8 cellular contexts compared by ENCODE assay signal in genomic region chr12:72346331-72346944, GRCh38.
DNase-seq lines count a peak whose midpoint lies in the region; ATAC-seq, FAIRE-seq and TF ChIP-seq lines count a peak whose summit lies in the region.

No MANE protein-coding gene starts in this region.

- H3K27ac ChIP-seq in WERI-Rb-1 (no peak overlapping the region), osteoblast (ENCODE audit: low read depth, low read length) (no peak overlapping the region)

- H3K27me3 ChIP-seq in WERI-Rb-1 (ENCODE audit: insufficient read depth, low read depth, severe bottlenecking) (no peaks in the 10 kb centered on the region), osteoblast (ENCODE audit: insufficient read depth, low read length) (no peaks in the 10 kb centered on the region)

- no peaks in the 10 kb centered on the region for H3K4me1 ChIP-seq in osteoblast (ENCODE audit: insufficient read depth, low read length)

- H3K9me3 ChIP-seq in WERI-Rb-1 (ENCODE audit: severe bottlenecking) (no peaks in the 10 kb centered on the region), osteoblast (ENCODE audit: low read depth, low read length) (no peaks in the 10 kb centered on the region)

- H3K4me2 ChIP-seq in osteoblast (ENCODE audit: insufficient read depth, low read length): no peak overlapping the region

- FAIRE-seq in D721Med (lab: Jason Lieb, UNC): peak; percentile 55

- H3K4me3 ChIP-seq in WERI-Rb-1 (ENCODE audit: low read depth, low read length) (no peak overlapping the region), foreskin fibroblast (ENCODE audit: low read depth in 1 of 2, low read length in 2 of 2) (no peak overlapping the region), osteoblast (ENCODE audit: insufficient read depth, low read length) (no peak overlapping the region)

- ATAC-seq in GM19035 (IDR thresholded peaks at IDR 0.05; ENCODE audit: unreplicated experiment) (peak; percentile 94), HG03108 (IDR thresholded peaks at IDR 0.05; ENCODE audit: unreplicated experiment) (peak; percentile 91)

- DNase-seq in D721Med (ENCODE audit: insufficient read length, low spot score) (no peak), NCI-H2081 treated with DMSO at 0.1 percent for 48 hours (lab: John Stamatoyannopoulos, UW) (peak; percentile 72), WERI-Rb-1 (peak; percentile 72), foreskin fibroblast (peak; percentile 66 to 91), osteoblast (ENCODE audit: insufficient read length, low spot score, missing footprints) (peak; percentile 14), OCI-M2 (lab: John Stamatoyannopoulos, UW; ENCODE audit: unreplicated experiment) (no peak)

- no peaks in the 10 kb centered on the region for H3K79me2 ChIP-seq in osteoblast (ENCODE audit: insufficient read depth, low read length)

- H2AFZ ChIP-seq in osteoblast (ENCODE audit: low read length): no peak overlapping the region

- TF ChIP-seq CTCF in D721Med (IDR thresholded peaks at IDR 0.05; ENCODE audit: insufficient read depth, missing control alignments) (peak; percentile 63), WERI-Rb-1 (IDR thresholded peaks at IDR 0.05; ENCODE audit: low read depth, low read length) (peak; percentile 71), foreskin fibroblast (IDR thresholded peaks at IDR 0.05; ENCODE audit: low read depth, low read length) (peak; percentile 50), osteoblast (IDR thresholded peaks at IDR 0.05; ENCODE audit: extremely low read depth, low read depth, low read length) (peak; percentile 52)

- no peaks in the 10 kb centered on the region for H4K20me1 ChIP-seq in osteoblast (ENCODE audit: insufficient read depth, low read length)

- no peaks in the 10 kb centered on the region for H3K36me3 ChIP-seq in WERI-Rb-1
- H3K36me3 ChIP-seq in osteoblast (ENCODE audit: insufficient read depth, low read length): no peaks in the 10 kb centered on the region

Comparison
In these comparisons a context has a peak if more than half of its experiments do, and no peak if none do; other contexts are left out.
1. DNase-seq: peak in NCI-H2081 treated with DMSO at 0.1 percent for 48 hours (single experiment), WERI-Rb-1 (single experiment), foreskin fibroblast (2 of 2) and osteoblast (single experiment); none in D721Med (single experiment) and OCI-M2 (single experiment).
2. Peak in every context shown above with its lines, with median percentiles within 50 percentile points of each other: CTCF ChIP-seq.